In the genomic region with DNA sequence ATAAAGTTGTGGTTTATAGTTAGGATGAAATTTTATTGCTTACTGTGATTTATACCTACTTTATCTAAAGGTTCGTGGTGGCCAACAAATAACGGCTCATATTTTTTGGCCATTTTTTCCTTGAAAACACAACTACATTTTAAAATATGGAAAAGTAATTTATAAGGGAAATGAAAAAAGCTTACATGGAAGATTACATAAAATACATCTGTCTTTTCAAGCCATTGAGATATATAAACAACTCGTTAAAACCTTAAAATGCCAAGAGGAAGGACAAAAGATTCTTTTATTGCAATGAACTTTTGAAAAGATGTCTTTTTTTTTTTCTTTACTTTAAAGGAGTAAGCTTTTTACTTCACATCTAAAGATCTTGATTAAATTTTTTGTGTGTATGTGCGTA, we compare ENCODE assay signal across 21 cellular contexts.
A peak's percentile ranks its signal among the peaks of the same experiment; 100 is the strongest.
DNase-seq lines count a peak whose midpoint lies in the region; ATAC-seq, FAIRE-seq and TF ChIP-seq lines count a peak whose summit lies in the region.
"Had no signal": no experiment of that assay in that cellular context is flagged by ENCODE, and none has a peak within 500 bp of the region (broad histone marks: within the 10 kb centered on the region; RNA-seq: fewer than 3 reads in every experiment).

No MANE protein-coding gene starts in this region.

- H3K27ac ChIP-seq in HEK293 (ENCODE audit: extremely low read depth, low read depth, low read length) (no peak overlapping the region), SK-N-MC (peak overlapping the region; percentile 33)
- H3K27ac ChIP-seq: 22Rv1, BLaER1 had no signal

- peak overlapping the region; percentile 11 for H3K9ac ChIP-seq in SK-N-MC (ENCODE audit: insufficient read length)
- H3K9ac ChIP-seq: BLaER1 had no signal

- H3K4me3 ChIP-seq in HEK293 (ENCODE audit: low read depth, low read length) (no peak overlapping the region), SK-N-MC (peak overlapping the region; percentile 11; the same call in 1 of the 2 replicates)
- H3K4me3 ChIP-seq: BLaER1 had no signal

- peak; percentile 88 for FAIRE-seq in A204.1 (lab: Jason Lieb, UNC)
- FAIRE-seq: D721Med, G401.6, GM12891 had no signal

- CTCF ChIA-PET in HEK293 (lab: Yijun Ruan, JAX), result interaction anchor here (0.6 to 6.8 kb wide), 38 partner anchors 10 to 912 kb away, joined by 3 to 69 read pairs (median 4); no protein-coding TSS in a partner anchor

- intact Hi-C loops in head of caudate nucleus (cut with DNase I), result no loop called here

- H3K9me3 ChIP-seq in HEK293 (ENCODE audit: control insufficient read depth, insufficient read depth, low read depth, low read length), result no peaks in the 10 kb centered on the region
- H3K9me3 ChIP-seq in SK-N-MC (ENCODE audit: low read depth, low read length), result no peaks in the 10 kb centered on the region
- H3K9me3 ChIP-seq: BE2C, BLaER1, Caco-2 had no signal

- ATAC-seq in HG02610 (IDR thresholded peaks at IDR 0.05; ENCODE audit: unreplicated experiment), result no peak

- POLR2A ChIA-PET in HEK293 (lab: Yijun Ruan, JAX), result no interaction called here

- peaks cover 36% of the 10 kb centered on the region for H3K4me1 ChIP-seq in HEK293 (ENCODE audit: control insufficient read depth, insufficient read depth, low read length)
- H3K4me1 ChIP-seq: BLaER1 had no signal

- H3K36me3 ChIP-seq in HEK293 (ENCODE audit: control insufficient read depth in 2 of 2, insufficient read depth in 1 of 2, low read length in 2 of 2) (no peaks in the 10 kb centered on the region), SK-N-MC (ENCODE audit: insufficient read depth, low read length) (no peaks in the 10 kb centered on the region)
- H3K36me3 ChIP-seq: BE2C, BLaER1 had no signal

- DNase-seq in SK-N-MC (ENCODE audit: low read depth, low spot score), result no peak
- DNase-seq in COR-L47 (lab: John Stamatoyannopoulos, UW), result no peak
- DNase-seq in head of caudate nucleus, result no peak
- DNase-seq: ACHN; BE2C; C1 segment of cervical spinal cord; Caco-2; Calu3; CD4-positive, alpha-beta memory T cell; CD4-positive, CD25-positive, alpha-beta regulatory T cell; CD8-positive, alpha-beta memory T cell; DMS79 treated with DMSO at 0.1 percent for 48 hours; GF-D8 had no signal

- TF ChIP-seq CTCF in HEK293 (tag by site-specific recombination; IDR thresholded peaks at IDR 0.05), result no peak

TF ChIP-seq in HEK293, 187 proteins besides CTCF, POLR2A, EP300 and RAD21:
- TF ChIP-seq FEZF1 (tag by site-specific recombination; IDR thresholded peaks at IDR 0.05) (peak; percentile 78), ZNF514 (tag by site-specific recombination; IDR thresholded peaks at IDR 0.05) (no peak), HOXA7 (CRISPR knock-in tag; IDR thresholded peaks at IDR 0.05; ENCODE audit: borderline replicate concordance) (no peak), ZNF510 (tag by site-specific recombination; IDR thresholded peaks at IDR 0.05; ENCODE audit: insufficient replicate concordance) (no peak)
- TF ChIP-seq, protein P1, sequence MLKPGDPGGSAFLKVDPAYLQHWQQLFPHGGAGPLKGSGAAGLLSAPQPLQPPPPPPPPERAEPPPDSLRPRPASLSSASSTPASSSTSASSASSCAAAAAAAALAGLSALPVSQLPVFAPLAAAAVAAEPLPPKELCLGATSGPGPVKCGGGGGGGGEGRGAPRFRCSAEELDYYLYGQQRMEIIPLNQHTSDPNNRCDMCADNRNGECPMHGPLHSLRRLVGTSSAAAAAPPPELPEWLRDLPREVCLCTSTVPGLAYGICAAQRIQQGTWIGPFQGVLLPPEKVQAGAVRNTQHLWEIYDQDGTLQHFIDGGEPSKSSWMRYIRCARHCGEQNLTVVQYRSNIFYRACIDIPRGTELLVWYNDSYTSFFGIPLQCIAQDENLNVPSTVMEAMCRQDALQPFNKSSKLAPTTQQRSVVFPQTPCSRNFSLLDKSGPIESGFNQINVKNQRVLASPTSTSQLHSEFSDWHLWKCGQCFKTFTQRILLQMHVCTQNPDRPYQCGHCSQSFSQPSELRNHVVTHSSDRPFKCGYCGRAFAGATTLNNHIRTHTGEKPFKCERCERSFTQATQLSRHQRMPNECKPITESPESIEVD (tag by site-specific recombination; IDR thresholded peaks at IDR 0.05), result peak; percentile 66
